1 cellular context compared by ENCODE assay signal in genomic region chr22:31943976-31944699, GRCh38.
TF ChIP-seq lines count a peak whose summit lies in the region.

Gene YWHAH, plus strand, starts transcription at chr22:31944535. Its CDS starts 199 bp downstream, at chr22:31944734.

TF ChIP-seq in GM23338, 12 proteins besides CTCF, POLR2A, EP300 and RAD21 (continued from another document):
- no peak for TF ChIP-seq ZNF462 (CRISPR knock-in tag; IDR thresholded peaks at IDR 0.05)
- TF ChIP-seq EZH2phosphoT487 (IDR thresholded peaks at IDR 0.05; ENCODE audit: unreplicated experiment) = no peak
- TF ChIP-seq EZH2 (IDR thresholded peaks at IDR 0.05; ENCODE audit: low read depth, unreplicated experiment) = no peak
- TF ChIP-seq ZNF331 (CRISPR knock-in tag; IDR thresholded peaks at IDR 0.05; ENCODE audit: low read depth) = no peak
- no peak for TF ChIP-seq ZNF114 (CRISPR knock-in tag; IDR thresholded peaks at IDR 0.05)
